ENCODE assay signal across 12 cellular contexts in the genomic region with DNA sequence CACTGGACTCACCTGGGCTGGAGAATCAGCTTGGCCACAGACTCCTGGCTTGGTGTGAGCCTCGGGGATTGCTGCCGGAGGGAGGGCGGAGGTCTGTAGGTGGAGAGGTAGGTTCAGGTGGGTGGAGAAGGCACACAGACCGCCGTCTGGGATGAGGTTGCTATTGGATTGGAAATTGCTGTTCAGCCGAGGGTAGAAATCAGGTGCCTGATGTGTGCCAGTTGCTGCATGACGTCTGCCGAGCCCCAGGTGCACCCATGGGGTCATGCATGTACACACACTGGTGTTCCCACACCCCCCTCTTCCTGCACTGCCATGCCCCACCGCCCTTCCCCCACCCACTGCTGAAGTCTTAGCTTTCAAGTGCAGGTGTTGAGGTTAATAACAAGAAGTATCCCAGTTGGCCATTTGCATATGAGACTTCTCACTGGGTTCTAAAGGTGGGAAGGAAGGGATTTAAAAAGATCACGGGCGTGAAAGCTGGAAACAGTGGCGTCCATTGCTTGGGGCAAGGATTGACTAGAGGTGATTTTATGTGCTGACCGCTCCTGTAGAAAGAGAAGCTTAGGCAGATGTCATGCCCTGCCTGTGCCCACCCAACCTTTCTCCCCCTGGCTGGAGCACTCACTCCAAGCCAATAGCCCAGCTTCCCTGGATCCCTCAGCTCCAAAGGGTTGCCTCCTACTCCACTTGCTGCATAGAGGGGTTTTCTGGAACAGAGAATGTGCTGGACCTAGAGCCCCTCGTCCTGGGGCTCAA.
A peak's percentile ranks its signal among the peaks of the same experiment; 100 is the strongest.
DNase-seq lines count a peak whose midpoint lies in the region; ATAC-seq and TF ChIP-seq lines count a peak whose summit lies in the region.
"Had no signal": no experiment of that assay in that cellular context is flagged by ENCODE, and none has a peak within 500 bp of the region (broad histone marks: within the 10 kb centered on the region; RNA-seq: fewer than 3 reads in every experiment).

No MANE protein-coding gene starts in this region.

- no peaks in the 10 kb centered on the region for H3K27me3 ChIP-seq in naive thymus-derived CD4-positive, alpha-beta T cell (ENCODE audit: control insufficient read depth in 2 of 2, insufficient read depth in 2 of 2, low read length in 2 of 2)
- H3K27me3 ChIP-seq: vagina had no signal

- H3K36me3 ChIP-seq in naive thymus-derived CD4-positive, alpha-beta T cell (ENCODE audit: control insufficient read depth in 2 of 3, insufficient read depth in 3 of 3, low read length in 3 of 3): no peaks in the 10 kb centered on the region
- H3K36me3 ChIP-seq: vagina had no signal

- H3K4me1 Mint-ChIP-seq in naive thymus-derived CD4-positive, alpha-beta T cell: peaks cover 26 to 81% (median 64%) of the 10 kb centered on the region in 7 donors

- no peaks in the 10 kb centered on the region for H3K9me3 ChIP-seq in naive thymus-derived CD4-positive, alpha-beta T cell (ENCODE audit: control insufficient read depth in 2 of 3, low read length in 3 of 3)
- H3K9me3 ChIP-seq: vagina had no signal

- H3K4me3 Mint-ChIP-seq in naive thymus-derived CD4-positive, alpha-beta T cell: peak overlapping the region in 7 of 10 donors; percentile 36 to 61 (median 51)

- DNase-seq in NCI-H2171 treated with DMSO at 0.1 percent for 48 hours (lab: John Stamatoyannopoulos, UW) (peak; percentile 95), AG20443 (ENCODE audit: low spot score) (no peak), coronary artery (ENCODE audit: low spot score) (no peak), foreskin fibroblast (no peak), EL (no peak)
- peak in 7 of 9 donors; percentile 15 to 57 (median 38) for DNase-seq in naive thymus-derived CD4-positive, alpha-beta T cell
- DNase-seq: KBM-7, small intestine, T1000 had no signal

- H3K27ac ChIP-seq in naive thymus-derived CD4-positive, alpha-beta T cell (ENCODE audit: low read depth, low read length): no peak overlapping the region
- H3K27ac ChIP-seq in coronary artery: no peak overlapping the region
- H3K27ac ChIP-seq: vagina had no signal

- no peak overlapping the region for H3K4me3 ChIP-seq in naive thymus-derived CD4-positive, alpha-beta T cell (ENCODE audit: low read length)
- no peak overlapping the region for H3K4me3 ChIP-seq in coronary artery
- no peak overlapping the region for H3K4me3 ChIP-seq in foreskin fibroblast (ENCODE audit: low read depth in 1 of 2, low read length in 2 of 2)
- H3K4me3 ChIP-seq: vagina had no signal

- peak overlapping the region in 7 of 9 donors; percentile 18 to 81 (median 61) for H3K27ac Mint-ChIP-seq in naive thymus-derived CD4-positive, alpha-beta T cell

- TF ChIP-seq CTCF in coronary artery (IDR thresholded peaks at IDR 0.05) (no peak), foreskin fibroblast (IDR thresholded peaks at IDR 0.05; ENCODE audit: low read depth, low read length) (no peak)

- POLR2A ChIA-PET in naive thymus-derived CD4-positive, alpha-beta T cell (lab: Charles Lee): no interaction called here

- H3K4me1 ChIP-seq in naive thymus-derived CD4-positive, alpha-beta T cell (ENCODE audit: control insufficient read depth in 2 of 2, insufficient read depth in 2 of 2, low read length in 2 of 2): peaks cover 4 to 19% of the 10 kb centered on the region in 2 donors

- H3K9me3 Mint-ChIP-seq in naive thymus-derived CD4-positive, alpha-beta T cell: no peaks in the 10 kb centered on the region

- peaks cover 0 to 13% (median 0%) of the 10 kb centered on the region in 5 donors for H3K36me3 Mint-ChIP-seq in naive thymus-derived CD4-positive, alpha-beta T cell

- CTCF ChIA-PET in naive thymus-derived CD4-positive, alpha-beta T cell (lab: Charles Lee): interaction anchor here (1.3 to 1.9 kb wide), 2 partner anchors 10 to 282 kb away, joined by 4 to 5 read pairs; no protein-coding TSS in a partner anchor

- ATAC-seq in GM18858 (IDR thresholded peaks at IDR 0.05; ENCODE audit: unreplicated experiment) (peak; percentile 51), GM21737 (IDR thresholded peaks at IDR 0.05; ENCODE audit: unreplicated experiment) (peak; percentile 73)
- peak; percentile 71 for ATAC-seq in naive thymus-derived CD4-positive, alpha-beta T cell

- intact Hi-C loops in naive thymus-derived CD4-positive, alpha-beta T cell (cut with micrococcal nuclease): loop anchor here in 1 of 2 donors (1.0 to 5.0 kb wide), 2 partner anchors 121 to 196 kb away; no protein-coding TSS in a partner anchor

- H3K27me3 Mint-ChIP-seq in naive thymus-derived CD4-positive, alpha-beta T cell: no peaks in the 10 kb centered on the region

Comparison
In these comparisons a context has a peak if more than half of its experiments do, and no peak if none do; other contexts are left out.
1. DNase-seq: peak in NCI-H2171 treated with DMSO at 0.1 percent for 48 hours (single experiment) and naive thymus-derived CD4-positive, alpha-beta T cell (7 of 9); none in AG20443 (single experiment), coronary artery (single experiment), foreskin fibroblast (0 of 2) and EL (single experiment).
2. Peak in every context shown above with its lines, with median percentiles within 50 percentile points of each other: ATAC-seq.